1 cellular context compared by ENCODE assay signal in genomic region chr15:66843581-66843980, GRCh38.
TF ChIP-seq lines count a peak whose summit lies in the region.

No MANE protein-coding gene starts in this region.

TF ChIP-seq in HCT116, 20 proteins besides CTCF, POLR2A, EP300 and RAD21:
- TF ChIP-seq JUND (IDR thresholded peaks at IDR 0.05) (no peak), ATF3 (IDR thresholded peaks at IDR 0.05) (no peak), SP1 (IDR thresholded peaks at IDR 0.05; ENCODE audit: low read depth) (no peak), ZFX (IDR thresholded peaks at IDR 0.05) (no peak), REST (IDR thresholded peaks at IDR 0.05; ENCODE audit: low read depth) (no peak)
